ENCODE assay signal across 14 cellular contexts in genomic region chr1:156804026-156804425, GRCh38. TPM values are rescaled to one million over a fixed set of nuclear protein-coding genes. Genes with fewer than 3 reads are reported as not detected.
A peak's percentile ranks its signal among the peaks of the same experiment; 100 is the strongest.
DNase-seq lines count a peak whose midpoint lies in the region; ATAC-seq and TF ChIP-seq lines count a peak whose summit lies in the region.
"Had no signal": no experiment of that assay in that cellular context is flagged by ENCODE, and none has a peak within 500 bp of the region (broad histone marks: within the 10 kb centered on the region; RNA-seq: fewer than 3 reads in every experiment).

No MANE protein-coding gene starts in this region.

- H3K36me3 Mint-ChIP-seq in activated CD4-positive, alpha-beta T cell treated with anti-CD3 and anti-CD28 coated beads, Interleukin-2, amount 10 ng/mL, durations not matched to agents 7 days and 5 days (ENCODE audit: low read depth) = peaks cover 28% of the 10 kb centered on the region
- H3K36me3 Mint-ChIP-seq in activated naive CD8-positive, alpha-beta T cell treated with anti-CD3 and anti-CD28 coated beads, Interleukin-2, amount 10 ng/mL, durations not matched to agents 7 days and 5 days = peaks cover 26% of the 10 kb centered on the region
- H3K36me3 Mint-ChIP-seq in progenitor cell of endocrine pancreas (ENCODE audit: insufficient read depth) = peaks cover 7% of the 10 kb centered on the region

- H3K9me3 ChIP-seq in HEK293 (ENCODE audit: control insufficient read depth, insufficient read depth, low read depth, low read length) (no peaks in the 10 kb centered on the region), Peyer's patch (no peaks in the 10 kb centered on the region)
- H3K9me3 ChIP-seq: esophagus muscularis mucosa had no signal

- no peaks in the 10 kb centered on the region for H3K27me3 ChIP-seq in Peyer's patch
- H3K27me3 ChIP-seq: esophagus muscularis mucosa had no signal

- ATAC-seq in activated naive CD8-positive, alpha-beta T cell treated with anti-CD3 and anti-CD28 coated beads, Interleukin-2, amount 10 ng/mL, durations not matched to agents 7 days and 5 days (ENCODE audit: low read depth) = no peak

- H3K27ac Mint-ChIP-seq in activated CD4-positive, alpha-beta T cell treated with anti-CD3 and anti-CD28 coated beads, Interleukin-2, amount 10 ng/mL, durations not matched to agents 7 days and 5 days = peak overlapping the region; percentile 75
- peak overlapping the region; percentile 52 for H3K27ac Mint-ChIP-seq in activated naive CD8-positive, alpha-beta T cell treated with anti-CD3 and anti-CD28 coated beads, Interleukin-2, amount 10 ng/mL, durations not matched to agents 7 days and 5 days
- peak overlapping the region; percentile 74 for H3K27ac Mint-ChIP-seq in progenitor cell of endocrine pancreas

- H3K36me3 ChIP-seq in HEK293 (ENCODE audit: control insufficient read depth in 2 of 2, insufficient read depth in 1 of 2, low read length in 2 of 2) (peaks cover 0 to 41% of the 10 kb centered on the region in 2 experiments; a peak in 2 of 3 replicates), Peyer's patch (peaks cover 0 to 30% (median 0%) of the 10 kb centered on the region in 3 donors)

- H3K27ac ChIP-seq in HEK293 (ENCODE audit: extremely low read depth, low read depth, low read length) = no peak overlapping the region
- no peak overlapping the region for H3K27ac ChIP-seq in Peyer's patch
- H3K27ac ChIP-seq: esophagus muscularis mucosa had no signal

- CTCF ChIA-PET in activated CD4-positive, alpha-beta T cell treated with anti-CD3 and anti-CD28 coated beads, Interleukin-2, amount 10 ng/mL, durations not matched to agents 7 days and 5 days (lab: Charles Lee) = interaction anchor here (1.4 to 21.9 kb wide), 3 partner anchors 9 to 55 kb away, joined by 6 to 247 read pairs (median 23); partner anchors contain the start of genes INSRR and NTRK1
- CTCF ChIA-PET in HEK293 (lab: Yijun Ruan, JAX) = interaction anchor here (1.0 to 1.8 kb wide), 3 partner anchors 10 to 85 kb away, joined by 4 to 6 read pairs (median 4); no protein-coding TSS in a partner anchor

- H3K4me3 ChIP-seq in HEK293 (ENCODE audit: low read depth, low read length) = no peak overlapping the region
- H3K4me3 ChIP-seq in Peyer's patch = no peak overlapping the region
- H3K4me3 ChIP-seq: coronary artery, esophagus muscularis mucosa had no signal

- no peaks in the 10 kb centered on the region for H3K9me3 Mint-ChIP-seq in activated CD4-positive, alpha-beta T cell treated with anti-CD3 and anti-CD28 coated beads, Interleukin-2, amount 10 ng/mL, durations not matched to agents 7 days and 5 days
- H3K9me3 Mint-ChIP-seq in activated naive CD8-positive, alpha-beta T cell treated with anti-CD3 and anti-CD28 coated beads, Interleukin-2, amount 10 ng/mL, durations not matched to agents 7 days and 5 days = no peaks in the 10 kb centered on the region
- no peaks in the 10 kb centered on the region for H3K9me3 Mint-ChIP-seq in progenitor cell of endocrine pancreas (ENCODE audit: low read depth)

- DNase-seq in activated CD4-positive, alpha-beta T cell treated with anti-CD3 and anti-CD28 coated beads, Interleukin-2, amount 10 ng/mL, durations not matched to agents 7 days and 5 days = no peak
- DNase-seq in activated CD4-positive, alpha-beta T cell treated with anti-CD3 and anti-CD28 coated beads, Interleukin-2, amount 50 U/mL, for 48 hours = no peak
- DNase-seq in activated naive CD8-positive, alpha-beta T cell treated with anti-CD3 and anti-CD28 coated beads, Interleukin-2, amount 10 ng/mL, durations not matched to agents 7 days and 5 days = no peak
- no peak for DNase-seq in progenitor cell of endocrine pancreas (ENCODE audit: low spot score, unreplicated experiment)
- no peak for DNase-seq in GDM1 (lab: John Stamatoyannopoulos, UW)
- no peak for DNase-seq in Peyer's patch
- no peak for DNase-seq in NOMO-1 treated with DMSO at 0.1 percent for 48 hours (lab: John Stamatoyannopoulos, UW; ENCODE audit: unreplicated experiment)
- DNase-seq: activated CD4-positive, alpha-beta T cell treated with anti-CD3 and anti-CD28 coated beads, Interleukin-2, amount 50 U/mL, for 4 hours; stimulated activated CD4-positive, alpha-beta T cell treated with anti-CD3 and anti-CD28 coated beads, Interleukin-12 subunit alpha, Interleukin-12 subunit beta, amount 100 ng/mL, for 4 hours; T-helper 9 cell had no signal

- no peak for TF ChIP-seq POLR2A in Peyer's patch (IDR thresholded peaks at IDR 0.05)

- POLR2A ChIA-PET in activated CD4-positive, alpha-beta T cell treated with anti-CD3 and anti-CD28 coated beads, Interleukin-2, amount 10 ng/mL, durations not matched to agents 7 days and 5 days (lab: Charles Lee) = no interaction called here
- POLR2A ChIA-PET in HEK293 (lab: Yijun Ruan, JAX) = no interaction called here
- POLR2A ChIA-PET in activated naive CD8-positive, alpha-beta T cell treated with anti-CD3 and anti-CD28 coated beads, Interleukin-2, amount 10 ng/mL, durations not matched to agents 7 days and 5 days (lab: Charles Lee) = no interaction called here

- no peaks in the 10 kb centered on the region for H3K27me3 Mint-ChIP-seq in activated CD4-positive, alpha-beta T cell treated with anti-CD3 and anti-CD28 coated beads, Interleukin-2, amount 10 ng/mL, durations not matched to agents 7 days and 5 days
- no peaks in the 10 kb centered on the region for H3K27me3 Mint-ChIP-seq in activated naive CD8-positive, alpha-beta T cell treated with anti-CD3 and anti-CD28 coated beads, Interleukin-2, amount 10 ng/mL, durations not matched to agents 7 days and 5 days
- H3K27me3 Mint-ChIP-seq in progenitor cell of endocrine pancreas = peaks cover 7% of the 10 kb centered on the region

- no peak overlapping the region for H3K4me3 Mint-ChIP-seq in activated CD4-positive, alpha-beta T cell treated with anti-CD3 and anti-CD28 coated beads, Interleukin-2, amount 10 ng/mL, durations not matched to agents 7 days and 5 days
- no peak overlapping the region for H3K4me3 Mint-ChIP-seq in activated naive CD8-positive, alpha-beta T cell treated with anti-CD3 and anti-CD28 coated beads, Interleukin-2, amount 10 ng/mL, durations not matched to agents 7 days and 5 days
- no peak overlapping the region for H3K4me3 Mint-ChIP-seq in progenitor cell of endocrine pancreas (ENCODE audit: low read depth)

- TF ChIP-seq CTCF in HEK293 (tag by site-specific recombination; IDR thresholded peaks at IDR 0.05) = no peak
- TF ChIP-seq CTCF in progenitor cell of endocrine pancreas (IDR thresholded peaks at IDR 0.05; ENCODE audit: unreplicated experiment) = no peak
- TF ChIP-seq CTCF in Peyer's patch (IDR thresholded peaks at IDR 0.05) = no peak

- H3K4me1 ChIP-seq in HEK293 (ENCODE audit: control insufficient read depth, insufficient read depth, low read length) (no peaks in the 10 kb centered on the region), Peyer's patch (peaks cover 0 to 6% (median 0%) of the 10 kb centered on the region in 4 donors)

- peaks cover 46% of the 10 kb centered on the region for H3K4me1 Mint-ChIP-seq in activated CD4-positive, alpha-beta T cell treated with anti-CD3 and anti-CD28 coated beads, Interleukin-2, amount 10 ng/mL, durations not matched to agents 7 days and 5 days
- H3K4me1 Mint-ChIP-seq in activated naive CD8-positive, alpha-beta T cell treated with anti-CD3 and anti-CD28 coated beads, Interleukin-2, amount 10 ng/mL, durations not matched to agents 7 days and 5 days = peaks cover 42% of the 10 kb centered on the region
- H3K4me1 Mint-ChIP-seq in progenitor cell of endocrine pancreas (ENCODE audit: low read depth) = peaks cover 5% of the 10 kb centered on the region

TF ChIP-seq in HEK293, 187 proteins besides CTCF, POLR2A, EP300 and RAD21 (continues in another document):
- TF ChIP-seq ZNF600 (tag by site-specific recombination; IDR thresholded peaks at IDR 0.05) (0 out of 2 replicates have a peak, but pooled peaks have one; percentile 9), ZNF10 (tag by site-specific recombination; IDR thresholded peaks at IDR 0.05) (no peak), SP7 (tag by site-specific recombination; IDR thresholded peaks at IDR 0.05) (no peak)

RNA-seq across cellular contexts. Expression of gene SH2D2A, which starts 12.6 kb away (rescaled TPM):
- 10 to 100 TPM; 56.3 to 63.5 TPM for total RNA-seq in activated CD4-positive, alpha-beta T cell treated with anti-CD3 and anti-CD28 coated beads, Interleukin-2, amount 10 ng/mL, durations not matched to agents 7 days and 5 days
- total RNA-seq in activated naive CD8-positive, alpha-beta T cell treated with anti-CD3 and anti-CD28 coated beads, Interleukin-2, amount 10 ng/mL, durations not matched to agents 7 days and 5 days = 10 to 100 TPM; 86.0 to 89.2 TPM
- not detected in 2 replicates for total RNA-seq in progenitor cell of endocrine pancreas
- 10 to 100 TPM in 1 of 4 donors, 1 to 10 TPM in 2, not detected in 1; 2.7 to 13.5 (median 6.5) TPM for total RNA-seq in Peyer's patch

RNA-seq across cellular contexts. Expression of gene PRCC, which starts 36.7 kb away (rescaled TPM):
- 10 to 100 TPM; 70.6 to 87.7 TPM for total RNA-seq in activated CD4-positive, alpha-beta T cell treated with anti-CD3 and anti-CD28 coated beads, Interleukin-2, amount 10 ng/mL, durations not matched to agents 7 days and 5 days
- 10 to 100 TPM; 65.7 to 76.0 TPM for total RNA-seq in activated naive CD8-positive, alpha-beta T cell treated with anti-CD3 and anti-CD28 coated beads, Interleukin-2, amount 10 ng/mL, durations not matched to agents 7 days and 5 days
- 93.2 TPM in 2 replicates for total RNA-seq in progenitor cell of endocrine pancreas
- total RNA-seq in Peyer's patch = 100 to 1,000 TPM in 1 of 4 donors, 10 to 100 TPM in 3; 43.3 to 114 (median 46.3) TPM

RNA-seq across cellular contexts. Expression of gene HDGF, which starts 52.6 kb away (rescaled TPM):
- 100 to 1,000 TPM; 288 to 301 TPM for total RNA-seq in activated CD4-positive, alpha-beta T cell treated with anti-CD3 and anti-CD28 coated beads, Interleukin-2, amount 10 ng/mL, durations not matched to agents 7 days and 5 days
- total RNA-seq in activated naive CD8-positive, alpha-beta T cell treated with anti-CD3 and anti-CD28 coated beads, Interleukin-2, amount 10 ng/mL, durations not matched to agents 7 days and 5 days = 100 to 1,000 TPM; 186 to 196 TPM
- total RNA-seq in progenitor cell of endocrine pancreas (280 and 288 TPM in 2 replicates), Peyer's patch (100 to 1,000 TPM; 234 to 309 (median 281) TPM)

RNA-seq across cellular contexts. Expression of gene INSRR, which starts 54.9 kb away (rescaled TPM):
- total RNA-seq in activated CD4-positive, alpha-beta T cell treated with anti-CD3 and anti-CD28 coated beads, Interleukin-2, amount 10 ng/mL, durations not matched to agents 7 days and 5 days = under 1 TPM in 1 of 2 experiments, not detected in 1; 0.05 TPM
- total RNA-seq in activated naive CD8-positive, alpha-beta T cell treated with anti-CD3 and anti-CD28 coated beads, Interleukin-2, amount 10 ng/mL, durations not matched to agents 7 days and 5 days = under 1 TPM; 0.47 to 0.48 TPM
- total RNA-seq in progenitor cell of endocrine pancreas (not detected in 2 replicates), Peyer's patch (not detected)
- total RNA-seq: Daoy, esophagus muscularis mucosa had no signal

RNA-seq across cellular contexts. Expression of gene NTRK1, which starts 56.6 kb away (rescaled TPM):
- 1 to 10 TPM; 1.9 to 2.0 TPM for total RNA-seq in activated CD4-positive, alpha-beta T cell treated with anti-CD3 and anti-CD28 coated beads, Interleukin-2, amount 10 ng/mL, durations not matched to agents 7 days and 5 days
- total RNA-seq in activated naive CD8-positive, alpha-beta T cell treated with anti-CD3 and anti-CD28 coated beads, Interleukin-2, amount 10 ng/mL, durations not matched to agents 7 days and 5 days = 10 to 100 TPM; 13.7 to 13.9 TPM
- total RNA-seq in progenitor cell of endocrine pancreas = 0.36 TPM in 1 of 2 replicates, not detected in the other
- total RNA-seq in Peyer's patch = under 1 TPM in 1 of 4 donors, not detected in 3; 0.57 TPM
